ENCODE assay signal across 18 cellular contexts in the genomic region with DNA sequence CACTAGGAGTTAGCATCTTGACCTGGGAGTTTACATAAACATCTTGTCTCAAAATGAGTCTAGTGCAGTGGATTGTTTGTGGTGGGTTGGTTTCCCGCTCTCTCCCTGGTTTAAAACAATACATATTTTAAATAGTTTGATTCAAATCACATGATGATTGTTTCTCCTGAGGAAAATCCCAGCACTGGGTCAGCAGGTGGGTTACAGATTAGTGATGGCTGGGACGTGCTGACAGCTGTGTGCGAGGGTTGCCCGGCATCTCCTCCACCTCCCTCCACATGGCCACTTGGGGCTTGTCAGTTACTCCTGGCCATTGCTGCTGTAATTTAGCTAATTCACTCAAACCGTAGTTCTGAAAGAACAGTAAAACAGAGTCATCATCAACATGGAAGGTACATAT.
"Had no signal": no experiment of that assay in that cellular context is flagged by ENCODE, and none has a peak within 500 bp of the region (broad histone marks: within the 10 kb centered on the region; RNA-seq: fewer than 3 reads in every experiment).

No MANE protein-coding gene starts in this region.

- H3K4me3 ChIP-seq: ascending aorta, colonic mucosa, esophagus muscularis mucosa, hepatocyte, smooth muscle cell, tibial nerve, vagina had no signal

- DNase-seq: activated CD4-positive, alpha-beta T cell treated with anti-CD3 and anti-CD28 coated beads, Interleukin-2, amount 50 U/mL, for 48 hours; activated naive CD4-positive, alpha-beta T cell treated with anti-CD3 and anti-CD28 coated beads, Interleukin-2, amount 10 ng/mL, durations not matched to agents 7 days and 5 days; colonic mucosa; mammary epithelial cell; natural killer cell; nucleus accumbens; right cardiac atrium; stimulated activated CD4-positive, alpha-beta T cell treated with anti-CD3 and anti-CD28 coated beads, Interleukin-4, amount 100 ng/mL, for 4 hours; stimulated activated CD8-positive, alpha-beta memory T cell treated with anti-CD3 and anti-CD28 coated beads, Interleukin-4, amount 100 ng/mL, for 48 hours; stimulated activated naive CD4-positive, alpha-beta T cell treated with Interleukin-2 at 50 U/mL for 16 hours; substantia nigra had no signal

- H3K9me3 Mint-ChIP-seq: activated naive CD4-positive, alpha-beta T cell treated with anti-CD3 and anti-CD28 coated beads, Interleukin-2, amount 10 ng/mL, durations not matched to agents 7 days and 5 days; activated T-helper 17 cell treated with anti-CD3 and anti-CD28 coated beads, Interleukin-2, amount 50 U/mL, for 72 hours; natural killer cell had no signal

- H3K36me3 ChIP-seq: ascending aorta, colonic mucosa, esophagus muscularis mucosa, tibial nerve, vagina had no signal

- H3K27me3 Mint-ChIP-seq: activated naive CD4-positive, alpha-beta T cell treated with anti-CD3 and anti-CD28 coated beads, Interleukin-2, amount 10 ng/mL, durations not matched to agents 7 days and 5 days; activated T-helper 17 cell treated with anti-CD3 and anti-CD28 coated beads, Interleukin-2, amount 50 U/mL, for 72 hours had no signal

- H3K4me2 ChIP-seq: hepatocyte, smooth muscle cell had no signal

- H3K27ac Mint-ChIP-seq: activated naive CD4-positive, alpha-beta T cell treated with anti-CD3 and anti-CD28 coated beads, Interleukin-2, amount 10 ng/mL, durations not matched to agents 7 days and 5 days; activated T-helper 17 cell treated with anti-CD3 and anti-CD28 coated beads, Interleukin-2, amount 50 U/mL, for 72 hours; natural killer cell had no signal

- H2AFZ ChIP-seq: hepatocyte had no signal

- H3K4me1 ChIP-seq: ascending aorta, colonic mucosa, tibial nerve, vagina had no signal

- H3K79me2 ChIP-seq: hepatocyte had no signal

- H3K27ac ChIP-seq: ascending aorta, colonic mucosa, esophagus muscularis mucosa, hepatocyte, tibial nerve, vagina had no signal

- H3K36me3 Mint-ChIP-seq: activated naive CD4-positive, alpha-beta T cell treated with anti-CD3 and anti-CD28 coated beads, Interleukin-2, amount 10 ng/mL, durations not matched to agents 7 days and 5 days; natural killer cell had no signal

- H3K9me3 ChIP-seq: ascending aorta, colonic mucosa, esophagus muscularis mucosa, tibial nerve, vagina had no signal

- H3K4me3 Mint-ChIP-seq: activated naive CD4-positive, alpha-beta T cell treated with anti-CD3 and anti-CD28 coated beads, Interleukin-2, amount 10 ng/mL, durations not matched to agents 7 days and 5 days; activated T-helper 17 cell treated with anti-CD3 and anti-CD28 coated beads, Interleukin-2, amount 50 U/mL, for 72 hours; natural killer cell had no signal

- H3K4me1 Mint-ChIP-seq: activated naive CD4-positive, alpha-beta T cell treated with anti-CD3 and anti-CD28 coated beads, Interleukin-2, amount 10 ng/mL, durations not matched to agents 7 days and 5 days; activated T-helper 17 cell treated with anti-CD3 and anti-CD28 coated beads, Interleukin-2, amount 50 U/mL, for 72 hours; natural killer cell had no signal

- H3K27me3 ChIP-seq: ascending aorta, colonic mucosa, esophagus muscularis mucosa, hepatocyte, tibial nerve, vagina had no signal
